8 cellular contexts compared by ENCODE assay signal in genomic region chr12:1630081-1630826, GRCh38. TPM values are rescaled to one million over a fixed set of nuclear protein-coding genes. Genes with fewer than 3 reads are reported as not detected.
DNase-seq lines count a peak whose midpoint lies in the region; ATAC-seq and TF ChIP-seq lines count a peak whose summit lies in the region.

No MANE protein-coding gene starts in this region.

- TF ChIP-seq CTCF in BE2C (IDR thresholded peaks at IDR 0.05; ENCODE audit: low read depth, low read length) (no peak), HCT116 (IDR thresholded peaks at IDR 0.05 in 2 of 3, conservative IDR thresholded peaks at IDR 0.05 in 1 of 3; ENCODE audit: borderline replicate concordance in 1 of 3, insufficient read depth in 1 of 3, low read depth in 2 of 3, low read length in 2 of 3) (peak in 1 of 3 experiments; percentile 15; a peak in 2 of 6 replicates), tibial artery (IDR thresholded peaks at IDR 0.05) (peak in 1 of 2 experiments; percentile 23)

- BruUV-seq in HCT116 (replicated peaks; lab: Mats Ljungman, UMichigan), result no TSS peak

- H3K27ac Mint-ChIP-seq in T-helper 1 cell treated with Interleukin-12 subunit alpha and Interleukin-12 subunit beta and Interleukin-4 antibody, amounts not matched to agents 30 μg/mL and 1 μg/mL, for 36 hours, result no peak overlapping the region

- H3K4me2 ChIP-seq in HCT116 (ENCODE audit: low read length), result peak overlapping the region; percentile 96

- peak overlapping the region; percentile 49 for H2AFZ ChIP-seq in HCT116 (ENCODE audit: low read depth, low read length, poor library complexity, severe bottlenecking)

- H3K9me3 Mint-ChIP-seq in T-helper 1 cell treated with Interleukin-12 subunit alpha and Interleukin-12 subunit beta and Interleukin-4 antibody, amounts not matched to agents 30 μg/mL and 1 μg/mL, for 36 hours, result no peaks in the 10 kb centered on the region

- H3K9me3 ChIP-seq in BE2C (no peaks in the 10 kb centered on the region), HCT116 (ENCODE audit: control insufficient read depth in 1 of 2, insufficient read depth in 1 of 2, low read depth in 1 of 2, low read length in 2 of 2) (no peaks in the 10 kb centered on the region), ectodermal cell (ENCODE audit: control insufficient read depth, low read length) (no peaks in the 10 kb centered on the region), mesodermal cell (ENCODE audit: control insufficient read depth, low read length) (no peaks in the 10 kb centered on the region), tibial artery (no peaks in the 10 kb centered on the region)

- H3K27ac ChIP-seq in HCT116 (ENCODE audit: low read depth, low read length) (no peak overlapping the region; the same call in 1 of the 2 replicates), ectodermal cell (ENCODE audit: insufficient read depth, low read depth, low read length, poor library complexity, severe bottlenecking) (no peak overlapping the region), mesodermal cell (ENCODE audit: low read depth, low read length, severe bottlenecking) (no peak overlapping the region), tibial artery (peak overlapping the region in 1 of 2 donors; percentile 21)

- POLR2A ChIA-PET in HCT116 (lab: Charles Lee), result no interaction called here

- H3K79me2 ChIP-seq in HCT116 (ENCODE audit: insufficient read depth, low read length), result no peaks in the 10 kb centered on the region

- 0 out of 2 replicates have a peak, but pooled peaks have one; percentile 11 for TF ChIP-seq RAD21 in HCT116 (IDR thresholded peaks at IDR 0.05; ENCODE audit: low read depth)

- H3K27me3 ChIP-seq in BE2C (no peaks in the 10 kb centered on the region; the same call in 1 of the 2 replicates), HCT116 (ENCODE audit: insufficient read depth, low read length) (0 out of 2 replicates have a peak, but pooled peaks cover 6% of the 10 kb centered on the region), ectodermal cell (ENCODE audit: control insufficient read depth, insufficient read depth, low read length, poor library complexity, severe bottlenecking) (peaks cover 70% of the 10 kb centered on the region), tibial artery (peaks cover 0 to 2% of the 10 kb centered on the region in 2 donors)

- intact Hi-C loops in HCT116 (cut with micrococcal nuclease), result loop anchor here (1.0 to 10.0 kb wide), 2 partner anchors 310 to 955 kb away; no protein-coding TSS in a partner anchor
- intact Hi-C loops in tibial artery (cut with DNase I; ENCODE audit: low total_unique reads), result loop anchor here (5.0 kb wide), 1 partner anchor 162 kb away; no protein-coding TSS in a partner anchor

- 1% methylated on average over 60 of the region's 60 CpGs for WGBS in ectodermal cell, 2 experiments
- WGBS in mesodermal cell (ENCODE audit: insufficient coverage in 2 of 2), 2 experiments, result 1% methylated on average over 44 to 58 of the region's 60 CpGs

- H3K27me3 Mint-ChIP-seq in T-helper 1 cell treated with Interleukin-12 subunit alpha and Interleukin-12 subunit beta and Interleukin-4 antibody, amounts not matched to agents 30 μg/mL and 1 μg/mL, for 36 hours (ENCODE audit: low read depth), result peaks cover 79% of the 10 kb centered on the region

- DNase-seq in BE2C (peak; percentile 76), HCT116 (ENCODE audit: low read depth, low spot score) (no peak), tibial artery (peak; percentile 55 to 75)

- H4K20me1 ChIP-seq in HCT116 (ENCODE audit: insufficient read depth), result no peaks in the 10 kb centered on the region

- no peaks in the 10 kb centered on the region for H3K36me3 Mint-ChIP-seq in T-helper 1 cell treated with Interleukin-12 subunit alpha and Interleukin-12 subunit beta and Interleukin-4 antibody, amounts not matched to agents 30 μg/mL and 1 μg/mL, for 36 hours (ENCODE audit: low read depth)

- H3K4me1 Mint-ChIP-seq in T-helper 1 cell treated with Interleukin-12 subunit alpha and Interleukin-12 subunit beta and Interleukin-4 antibody, amounts not matched to agents 30 μg/mL and 1 μg/mL, for 36 hours (ENCODE audit: low read depth), result peaks cover 11% of the 10 kb centered on the region

- peak overlapping the region; percentile 35; the same call in 1 of the 2 replicates for H3K9ac ChIP-seq in HCT116 (ENCODE audit: low read length)

- peak overlapping the region; percentile 59 for H3K4me3 Mint-ChIP-seq in T-helper 1 cell treated with Interleukin-12 subunit alpha and Interleukin-12 subunit beta and Interleukin-4 antibody, amounts not matched to agents 30 μg/mL and 1 μg/mL, for 36 hours

- no peaks in the 10 kb centered on the region for H3K9me2 ChIP-seq in HCT116 (ENCODE audit: insufficient read depth)

- CTCF ChIA-PET in HCT116 (lab: Charles Lee), result interaction anchor here (0.9 to 2.3 kb wide), 3 partner anchors 25 to 512 kb away, joined by 4 to 14 read pairs (median 5); no protein-coding TSS in a partner anchor

- H3K36me3 ChIP-seq in BE2C (no peaks in the 10 kb centered on the region), HCT116 (ENCODE audit: control insufficient read depth in 1 of 2, insufficient read depth in 2 of 2, low read length in 2 of 2) (no peaks in the 10 kb centered on the region), ectodermal cell (ENCODE audit: control insufficient read depth, insufficient read depth, low read length) (no peaks in the 10 kb centered on the region), mesodermal cell (ENCODE audit: control insufficient read depth, insufficient read depth, low read length) (peaks cover 6% of the 10 kb centered on the region), tibial artery (no peaks in the 10 kb centered on the region)

- TF ChIP-seq POLR2A in HCT116 (IDR thresholded peaks at IDR 0.05; ENCODE audit: borderline replicate concordance, extremely low read depth, insufficient read depth, insufficient read length), result no peak

- H3K4me3 ChIP-seq in BE2C (ENCODE audit: low read depth, low read length), result peak overlapping the region; percentile 64
- H3K4me3 ChIP-seq in HCT116 (replicated peaks in 1 of 2; ENCODE audit: low read depth in 1 of 2, low read length in 2 of 2), result peak overlapping the region; percentile 43 to 59
- peak overlapping the region; percentile 48 for H3K4me3 ChIP-seq in ectodermal cell (ENCODE audit: insufficient read depth, low read depth, low read length)
- H3K4me3 ChIP-seq in mesodermal cell (ENCODE audit: extremely low read depth, insufficient read depth, low read length, poor library complexity, severe bottlenecking), result peak overlapping the region; percentile 36
- peak overlapping the region; percentile 49 to 56 for H3K4me3 ChIP-seq in tibial artery

- H3K4me1 ChIP-seq in BE2C, result peaks cover 5% of the 10 kb centered on the region
- H3K4me1 ChIP-seq in HCT116 (ENCODE audit: control insufficient read depth in 1 of 2, insufficient read depth in 2 of 2, low read length in 2 of 2), result peaks cover 3 to 22% of the 10 kb centered on the region in 2 experiments; a peak in 3 of 4 replicates
- peaks cover 38% of the 10 kb centered on the region for H3K4me1 ChIP-seq in ectodermal cell (ENCODE audit: control insufficient read depth, insufficient read depth, low read length)
- peaks cover 4% of the 10 kb centered on the region for H3K4me1 ChIP-seq in mesodermal cell (ENCODE audit: control insufficient read depth, insufficient read depth, low read length, poor library complexity, severe bottlenecking)
- peaks cover 0 to 33% (median 24%) of the 10 kb centered on the region in 4 donors for H3K4me1 ChIP-seq in tibial artery

- RAD21 ChIA-PET in HCT116 (lab: Charles Lee; ENCODE audit: low non-redundant PET in 1 of 2, low total read pairs in 2 of 2, uncharacterized antibody in 2 of 2, unreplicated experiment in 2 of 2), result no interaction called here

- ATAC-seq in HCT116 (peak; percentile 70), GM21619 (IDR thresholded peaks at IDR 0.05; ENCODE audit: unreplicated experiment) (no peak), HG02571 (IDR thresholded peaks at IDR 0.05; ENCODE audit: unreplicated experiment) (no peak)

TF ChIP-seq in HCT116, 20 proteins besides CTCF, POLR2A, EP300 and RAD21:
- no peak for TF ChIP-seq EZH2 (IDR thresholded peaks at IDR 0.05)
- TF ChIP-seq MAX (IDR thresholded peaks at IDR 0.05), result peak; percentile 45; the same call in 1 of the 2 replicates

RNA-seq across cellular contexts. Expression of gene WNT5B, which starts 1.2 kb away (rescaled TPM):
- polyA plus RNA-seq in BE2C (2012; ENCODE audit: insufficient read depth, insufficient read length, low read depth), result 0.88 TPM
- 0.52 TPM for total RNA-seq in HCT116 (2021; ENCODE audit: unreplicated experiment)
- 0.25 and 0.29 TPM in 2 replicates for polyA plus RNA-seq in HCT116 (2012)
- polyA plus RNA-seq in ectodermal cell (2013, experiment 1 of 4), result 28.0 TPM
- 57.3 TPM for polyA plus RNA-seq in ectodermal cell (2013, experiment 2 of 4)
- 25.5 TPM for polyA plus RNA-seq in ectodermal cell (2013, experiment 3 of 4)
- polyA plus RNA-seq in ectodermal cell (2013, experiment 4 of 4), result 34.2 TPM
- polyA plus RNA-seq in mesodermal cell (2013, experiment 1 of 2), result 21.4 TPM
- 19.5 TPM for polyA plus RNA-seq in mesodermal cell (2013, experiment 2 of 2)

RNA-seq across cellular contexts. Expression of gene FBXL14, which starts 35.9 kb away (rescaled TPM):
- polyA plus RNA-seq in BE2C (2012; ENCODE audit: insufficient read depth, insufficient read length, low read depth), result 51.2 TPM
- 19.0 TPM for total RNA-seq in HCT116 (2021; ENCODE audit: unreplicated experiment)
- polyA plus RNA-seq in HCT116 (2012), result 15.9 and 18.1 TPM in 2 replicates
- polyA plus RNA-seq in ectodermal cell (2013, experiment 1 of 4), result 37.0 TPM
- polyA plus RNA-seq in ectodermal cell (2013, experiment 2 of 4), result 44.7 TPM
- 37.8 TPM for polyA plus RNA-seq in ectodermal cell (2013, experiment 3 of 4)
- polyA plus RNA-seq in ectodermal cell (2013, experiment 4 of 4), result 43.9 TPM
- 12.1 TPM for polyA plus RNA-seq in mesodermal cell (2013, experiment 1 of 2)
- 11.9 TPM for polyA plus RNA-seq in mesodermal cell (2013, experiment 2 of 2)
